Comparison of ENCODE assay signal across 21 cellular contexts in genomic region chr11:40178470-40178869, GRCh38.
"Had no signal": no experiment of that assay in that cellular context is flagged by ENCODE, and none has a peak within 500 bp of the region (broad histone marks: within the 10 kb centered on the region; RNA-seq: fewer than 3 reads in every experiment).

No MANE protein-coding gene starts in this region.

- H3K27ac ChIP-seq: HL-60, KMS-11, SJSA1 had no signal

- H3K9ac ChIP-seq: KMS-11 had no signal

- H3K4me2 ChIP-seq: KMS-11 had no signal

- H3K36me3 Mint-ChIP-seq: IgD-negative memory B cell, T-cell had no signal

- H3K4me1 ChIP-seq: SJSA1 had no signal

- DNase-seq: Kasumi-1, MM.1S, NCI-H1436, NCI-H187, NCI-H2029, NCI-H2081 treated with DMSO at 0.1 percent for 48 hours, NCI-H2171, NCI-H446 treated with DMSO at 0.1 percent for 48 hours, NCI-H526, NCI-H748 treated with DMSO at 0.1 percent for 48 hours, Right ventricle myocardium superior, RPMI8226, SIG-M5, SW 1271, T-cell had no signal

- H3K27ac Mint-ChIP-seq: IgD-negative memory B cell; T-cell; T-helper 1 cell treated with Interleukin-12 subunit alpha and Interleukin-12 subunit beta and Interleukin-4 antibody, amounts not matched to agents 30 μg/mL and 1 μg/mL, for 36 hours had no signal

- H3K4me3 ChIP-seq: K562, SJSA1 had no signal

- H3K4me3 Mint-ChIP-seq: IgD-negative memory B cell; T-cell; T-helper 1 cell treated with Interleukin-12 subunit alpha and Interleukin-12 subunit beta and Interleukin-4 antibody, amounts not matched to agents 30 μg/mL and 1 μg/mL, for 36 hours had no signal

- H3K4me1 Mint-ChIP-seq: IgD-negative memory B cell, T-cell had no signal

- H3K9me3 ChIP-seq: SJSA1 had no signal

- H3K27me3 Mint-ChIP-seq: IgD-negative memory B cell, T-cell had no signal

- ATAC-seq: K562, T-cell had no signal

- H3K27me3 ChIP-seq: SJSA1 had no signal

- H3K36me3 ChIP-seq: SJSA1 had no signal
